ENCODE assay signal across 8 cellular contexts in the genomic region with DNA sequence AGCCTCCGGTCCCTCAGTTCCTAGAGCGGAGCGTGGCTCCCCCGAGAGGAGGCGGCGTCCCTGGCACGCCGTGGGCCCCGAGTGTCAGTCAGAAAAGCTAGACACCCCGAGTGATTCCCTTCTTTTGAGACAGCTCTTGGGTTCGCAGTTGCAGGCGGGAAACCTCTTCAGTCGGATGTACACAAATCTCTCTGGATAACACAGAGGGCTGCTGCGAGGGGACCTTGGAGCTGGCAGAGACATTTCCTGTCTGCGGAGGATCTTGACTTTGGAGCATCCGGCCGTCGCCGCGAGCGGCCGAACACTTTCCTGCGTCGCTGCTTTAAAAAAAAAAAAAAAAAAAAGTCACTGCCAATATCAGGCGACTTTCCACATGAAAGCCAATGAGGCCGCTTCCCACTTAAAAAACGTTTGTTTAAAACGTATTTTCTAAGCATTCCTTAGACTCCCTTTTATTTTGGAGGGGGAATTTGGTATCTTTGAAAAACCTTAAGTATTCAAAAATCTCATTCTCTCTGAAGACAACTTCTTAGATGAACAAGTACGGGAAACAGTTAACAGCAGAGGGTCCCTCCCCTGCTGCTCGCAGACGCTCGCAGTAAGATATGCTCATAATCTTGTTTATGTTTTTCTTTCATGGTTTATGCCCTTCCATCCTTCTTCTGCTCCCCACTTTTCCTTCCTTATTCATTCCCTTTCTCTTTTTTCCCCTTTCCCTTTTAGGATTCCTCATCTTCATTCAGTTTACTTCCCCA. TPM values are rescaled to one million over a fixed set of nuclear protein-coding genes. Genes with fewer than 3 reads are reported as not detected.
DNase-seq lines count a peak whose midpoint lies in the region; ATAC-seq, FAIRE-seq and TF ChIP-seq lines count a peak whose summit lies in the region.

No MANE protein-coding gene starts in this region.

- H2AFZ ChIP-seq in GM23248 = peak overlapping the region; percentile 89

- ATAC-seq in RWPE2 (ENCODE audit: low read depth) (peak; percentile 36), GM18858 (IDR thresholded peaks at IDR 0.05; ENCODE audit: unreplicated experiment) (no peak)
- peak; percentile 59 for ATAC-seq in central memory CD8-positive, alpha-beta T cell (replicated peaks; ENCODE audit: extremely low read depth, poor library complexity, severe bottlenecking)

- H3K79me2 ChIP-seq in GM23248 (ENCODE audit: insufficient read depth) = no peaks in the 10 kb centered on the region

- no peaks in the 10 kb centered on the region for H4K20me1 ChIP-seq in GM23248 (ENCODE audit: insufficient read depth)

- TF ChIP-seq CTCF in RWPE2 (IDR thresholded peaks at IDR 0.05; ENCODE audit: poor library complexity, severe bottlenecking) (no peak), lower leg skin (IDR thresholded peaks at IDR 0.05) (no peak), tibial nerve (IDR thresholded peaks at IDR 0.05) (no peak)

- no peak for TF ChIP-seq POLR2A in lower leg skin (IDR thresholded peaks at IDR 0.05)
- no peak for TF ChIP-seq POLR2A in tibial nerve (IDR thresholded peaks at IDR 0.05)

- H3K36me3 Mint-ChIP-seq in central memory CD8-positive, alpha-beta T cell (ENCODE audit: insufficient read depth) = peaks cover 3% of the 10 kb centered on the region

- TF ChIP-seq EP300 in tibial nerve (IDR thresholded peaks at IDR 0.05) = no peak

- H3K9me2 ChIP-seq in GM23248 (ENCODE audit: insufficient read depth) = no peaks in the 10 kb centered on the region

- H3K4me1 ChIP-seq in GM23248 (ENCODE audit: insufficient read depth) = no peaks in the 10 kb centered on the region
- H3K4me1 ChIP-seq in RWPE2 (ENCODE audit: insufficient read depth, poor library complexity, severe bottlenecking) = peaks cover 4% of the 10 kb centered on the region
- H3K4me1 ChIP-seq in tibial nerve = peaks cover 0 to 20% (median 2%) of the 10 kb centered on the region in 4 donors

- peak overlapping the region; percentile 73 for H3K4me2 ChIP-seq in GM23248 (ENCODE audit: unreplicated experiment)

- H3F3A ChIP-seq in GM23248 (ENCODE audit: insufficient read depth) = 0 out of 2 replicates have a peak, but pooled peaks cover 14% of the 10 kb centered on the region

- H3K9me3 ChIP-seq in GM23248 (ENCODE audit: low read depth) (no peaks in the 10 kb centered on the region), RWPE2 (ENCODE audit: severe bottlenecking) (no peaks in the 10 kb centered on the region), tibial nerve (no peaks in the 10 kb centered on the region)

- H3K9ac ChIP-seq in GM23248 = peak overlapping the region; percentile 50

- peaks cover 88% of the 10 kb centered on the region for H3K27me3 Mint-ChIP-seq in central memory CD8-positive, alpha-beta T cell

- H3K9me3 Mint-ChIP-seq in central memory CD8-positive, alpha-beta T cell = no peaks in the 10 kb centered on the region

- peak; percentile 60 for DNase-seq in GM23248
- DNase-seq in RWPE2 (ENCODE audit: low spot score) = no peak
- no peak for DNase-seq in central memory CD8-positive, alpha-beta T cell (ENCODE audit: low spot score in 2 of 2)
- DNase-seq in lower leg skin (ENCODE audit: low spot score in 2 of 2) = peak in 1 of 2 donors; percentile 88
- DNase-seq in tibial nerve (ENCODE audit: low spot score in 2 of 2) = no peak
- no peak for DNase-seq in mucosa of gallbladder (ENCODE audit: low spot score)

- H3K4me3 Mint-ChIP-seq in central memory CD8-positive, alpha-beta T cell = peak overlapping the region; percentile 72

- no peaks in the 10 kb centered on the region for H3K36me3 ChIP-seq in GM23248 (ENCODE audit: low read depth)
- no peaks in the 10 kb centered on the region for H3K36me3 ChIP-seq in RWPE2 (ENCODE audit: low read depth)
- H3K36me3 ChIP-seq in tibial nerve = no peaks in the 10 kb centered on the region

- H3K27ac ChIP-seq in GM23248 (no peak overlapping the region), RWPE2 (ENCODE audit: poor library complexity, severe bottlenecking) (no peak overlapping the region), tibial nerve (no peak overlapping the region)

- H3K27me3 ChIP-seq in GM23248 (replicated peaks; ENCODE audit: insufficient read depth) (peaks cover 9% of the 10 kb centered on the region), RWPE2 (ENCODE audit: insufficient read depth, poor library complexity, severe bottlenecking) (no peaks in the 10 kb centered on the region), tibial nerve (peaks cover 0 to 63% of the 10 kb centered on the region in 2 donors)

- peak; percentile 62 for FAIRE-seq in A204.1 (lab: Jason Lieb, UNC)

- intact Hi-C loops in lower leg skin (cut with DNase I; ENCODE audit: low total_unique reads) = no loop called here

- peak overlapping the region; percentile 49 for H3K27ac Mint-ChIP-seq in central memory CD8-positive, alpha-beta T cell (ENCODE audit: low read depth)

- H3K4me1 Mint-ChIP-seq in central memory CD8-positive, alpha-beta T cell = peaks cover 18% of the 10 kb centered on the region

- H3K4me3 ChIP-seq in GM23248 (peak overlapping the region; percentile 72), RWPE2 (ENCODE audit: severe bottlenecking) (peak overlapping the region; percentile 11), lower leg skin (ENCODE audit: low read depth, poor library complexity, severe bottlenecking) (peak overlapping the region; percentile 18), tibial nerve (peak overlapping the region; percentile 7 to 43 (median 40))

- in situ Hi-C loops in GM23248 (cut with MboI) = no loop called here

- WGBS in GM23248 (ENCODE audit: low coverage in 1 of 2, low lambda C conversion rate in 2 of 2, missing lambda C conversion rate in 2 of 2), 2 experiments = 3% methylated on average over 31 to 32 of the region's 32 CpGs
- 2% methylated on average over 31 to 32 of the region's 32 CpGs for WGBS in lower leg skin, 2 donors
- WGBS in tibial nerve, 2 donors = 2 to 3% methylated on average over 32 of the region's 32 CpGs

RNA-seq across cellular contexts. Expression of gene HHEX, which starts 9.9 kb away (rescaled TPM):
- 0.13 and 0.54 TPM in 2 replicates for total RNA-seq in GM23248 (2014; rRNA removed; shearing (Covaris generic))
- 0.10 and 0.32 TPM in 2 replicates for polyA plus RNA-seq in GM23248 (2016; fragmentation: Nextera tagmentation; extraction: Ambion mirVana)
- 1 to 10 TPM; 1.0 to 3.8 (median 2.7) TPM for total RNA-seq in lower leg skin
- total RNA-seq in tibial nerve = 10 to 100 TPM in 1 of 4 donors, 1 to 10 TPM in 3; 6.3 to 16.7 (median 7.5) TPM
- 69.2 TPM for total RNA-seq in mucosa of gallbladder

Comparison
In these comparisons a context has a peak if more than half of its experiments do, and no peak if none do; other contexts are left out.
1. H3K4me3 ChIP-seq: peak in every context shown above with its lines; median percentile 72 in GM23248; 40 in tibial nerve; 18 in lower leg skin; 11 in RWPE2.